In the genomic region with DNA sequence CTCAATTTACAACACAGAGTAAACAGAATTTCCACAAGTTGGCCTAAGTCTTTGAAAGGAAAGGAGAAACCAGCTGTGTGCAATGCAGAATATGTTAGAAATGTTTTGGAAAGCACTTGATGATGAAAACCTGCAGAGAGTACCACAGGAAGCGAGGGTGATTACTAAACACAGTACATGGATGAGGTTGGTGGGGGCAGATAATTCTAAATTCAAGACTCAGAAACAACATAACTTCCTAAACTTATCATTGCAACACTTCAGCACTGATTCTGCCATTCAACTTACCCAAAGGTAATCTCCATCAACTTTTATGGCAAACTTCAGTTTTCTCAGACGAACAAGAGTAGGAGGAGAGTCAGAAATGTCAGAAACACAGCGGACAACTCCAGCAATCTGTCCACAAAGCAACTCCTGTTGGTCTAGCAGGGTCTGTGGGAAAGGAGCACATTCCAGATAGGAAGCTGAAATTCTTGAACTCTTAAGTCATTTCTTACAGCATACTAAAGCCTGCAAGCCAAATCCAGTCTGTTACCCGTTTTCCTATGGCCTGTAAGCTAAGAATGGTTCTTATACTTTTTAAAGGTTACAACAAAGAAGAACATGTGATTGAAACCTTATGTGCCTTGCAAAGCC, we compare ENCODE assay signal across 11 cellular contexts. TPM values are rescaled to one million over a fixed set of nuclear protein-coding genes. Genes with fewer than 3 reads are reported as not detected.
DNase-seq lines count a peak whose midpoint lies in the region; ATAC-seq and TF ChIP-seq lines count a peak whose summit lies in the region.
"Had no signal": no experiment of that assay in that cellular context is flagged by ENCODE, and none has a peak within 500 bp of the region (broad histone marks: within the 10 kb centered on the region; RNA-seq: fewer than 3 reads in every experiment).

No MANE protein-coding gene starts in this region.

- peaks cover 0 to 3% (median 0%) of the 10 kb centered on the region in 3 donors for H3K27me3 Mint-ChIP-seq in immature natural killer cell (ENCODE audit: low read depth in 3 of 3)

- H3K36me3 Mint-ChIP-seq in immature natural killer cell, result peaks cover 15 to 49% (median 24%) of the 10 kb centered on the region in 3 donors

- no peak overlapping the region for H3K4me3 ChIP-seq in astrocyte of the spinal cord (ENCODE audit: low read depth, low read length)

- DNase-seq in EL (peak; percentile 80), M059J (ENCODE audit: low read depth) (peak; percentile 50), astrocyte of the spinal cord (ENCODE audit: low read depth, low spot score) (peak; percentile 73), non-pigmented ciliary epithelial cell (ENCODE audit: low read depth) (peak; percentile 77), immature natural killer cell (no peak), NCI-H1092 (lab: John Stamatoyannopoulos, UW) (no peak)
- DNase-seq: aorta, DMS 273 treated with DMSO at 0.1 percent for 48 hours, NCI-H1694 treated with DMSO at 0.1 percent for 48 hours, T-helper 9 cell had no signal

- no peak overlapping the region for H3K4me3 Mint-ChIP-seq in immature natural killer cell

- H3K4me1 Mint-ChIP-seq in immature natural killer cell, result peaks cover 38 to 40% of the 10 kb centered on the region in 2 donors

- TF ChIP-seq CTCF in astrocyte of the spinal cord (IDR thresholded peaks at IDR 0.05; ENCODE audit: low read depth, low read length), result no peak

- peak overlapping the region in 3 of 6 donors; percentile 18 to 47 (median 18) for H3K27ac Mint-ChIP-seq in immature natural killer cell

- ATAC-seq in esophagus mucosa, result no peak

- in situ Hi-C loops in astrocyte of the spinal cord (cut with HindIII; ENCODE audit: low sequenced_read_pairs), result no loop called here

- no peaks in the 10 kb centered on the region for H3K9me3 Mint-ChIP-seq in immature natural killer cell

RNA-seq across cellular contexts. Expression of a gene that starts 6.8 kb away (rescaled TPM):
- 16.3 and 20.5 TPM in 2 replicates for total RNA-seq in M059J (2014; rRNA removed; shearing (Covaris generic))
- polyA plus RNA-seq in immature natural killer cell, result 10 to 100 TPM in 1 of 3 donors, 1 to 10 TPM in 2; 5.0 to 13.3 (median 8.2) TPM
- 26.2 TPM for total RNA-seq in esophagus mucosa

RNA-seq across cellular contexts. Expression of a gene that starts 6.9 kb away (rescaled TPM):
- 20.1 and 24.0 TPM in 2 replicates for total RNA-seq in M059J (2014; rRNA removed; shearing (Covaris generic))
- polyA plus RNA-seq in immature natural killer cell, result 10 to 100 TPM; 17.5 to 34.3 (median 27.6) TPM
- total RNA-seq in esophagus mucosa, result 21.0 TPM

RNA-seq across cellular contexts. Expression of a gene that starts 35.5 kb away (rescaled TPM):
- total RNA-seq in M059J (2014; rRNA removed; shearing (Covaris generic)), result 15.4 and 19.1 TPM in 2 replicates
- polyA plus RNA-seq in immature natural killer cell, result 10 to 100 TPM; 16.3 to 59.9 (median 18.0) TPM
- 23.2 TPM for total RNA-seq in esophagus mucosa

RNA-seq across cellular contexts. Expression of a gene that starts 47.8 kb away (rescaled TPM):
- 2.7 and 3.8 TPM in 2 replicates for total RNA-seq in M059J (2014; rRNA removed; shearing (Covaris generic))
- 1 to 10 TPM; 1.5 to 2.2 (median 1.8) TPM for polyA plus RNA-seq in immature natural killer cell
- 2.1 TPM for total RNA-seq in esophagus mucosa

Comparison
In these comparisons a context has a peak if more than half of its experiments do, and no peak if none do; other contexts are left out.
1. DNase-seq: peak in EL (single experiment), M059J (single experiment), astrocyte of the spinal cord (single experiment) and non-pigmented ciliary epithelial cell (single experiment); none in immature natural killer cell (0 of 3) and NCI-H1092 (single experiment).